ENCODE assay signal across 19 cellular contexts in the genomic region with DNA sequence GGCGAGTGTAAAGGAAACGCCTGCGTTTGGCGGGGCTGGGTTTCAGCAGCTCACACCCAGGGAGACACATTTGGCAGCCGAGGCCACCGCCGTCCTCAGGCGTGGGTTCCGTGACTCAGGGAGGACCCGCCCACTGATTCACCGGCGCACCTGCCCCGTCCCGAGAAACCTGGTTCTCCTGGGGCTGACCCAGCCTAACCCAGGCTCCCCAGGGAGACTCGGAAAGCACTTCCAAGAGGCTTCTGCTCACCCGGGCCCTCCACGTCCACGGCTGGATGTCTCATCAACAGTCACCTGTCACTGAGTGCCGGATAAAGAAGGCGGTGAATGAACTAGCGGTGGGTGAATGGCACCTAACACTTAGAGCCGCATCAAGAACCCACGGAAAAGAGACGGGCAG.
"Had no signal": no experiment of that assay in that cellular context is flagged by ENCODE, and none has a peak within 500 bp of the region (broad histone marks: within the 10 kb centered on the region; RNA-seq: fewer than 3 reads in every experiment).

No MANE protein-coding gene starts in this region.

- H3K27ac Mint-ChIP-seq: activated CD4-positive, alpha-beta T cell treated with anti-CD3 and anti-CD28 coated beads, Interleukin-2, amount 10 ng/mL, durations not matched to agents 24 days and 14 days; activated CD8-positive, alpha-beta T cell treated with anti-CD3 and anti-CD28 coated beads, Interleukin-2, amount 10 ng/mL, durations not matched to agents 7 days and 5 days; activated naive CD8-positive, alpha-beta T cell treated with anti-CD3 and anti-CD28 coated beads, Interleukin-2, amount 10 ng/mL, durations not matched to agents 7 days and 5 days; neural progenitor cell had no signal

- H3K27me3 Mint-ChIP-seq: activated CD4-positive, alpha-beta T cell treated with anti-CD3 and anti-CD28 coated beads, Interleukin-2, amount 10 ng/mL, durations not matched to agents 24 days and 14 days; activated naive CD8-positive, alpha-beta T cell treated with anti-CD3 and anti-CD28 coated beads, Interleukin-2, amount 10 ng/mL, durations not matched to agents 7 days and 5 days had no signal

- H3K27me3 ChIP-seq: neural progenitor cell had no signal

- H3K4me3 Mint-ChIP-seq: activated CD4-positive, alpha-beta T cell treated with anti-CD3 and anti-CD28 coated beads, Interleukin-2, amount 10 ng/mL, durations not matched to agents 24 days and 14 days; activated CD8-positive, alpha-beta T cell treated with anti-CD3 and anti-CD28 coated beads, Interleukin-2, amount 10 ng/mL, durations not matched to agents 7 days and 5 days; activated naive CD8-positive, alpha-beta T cell treated with anti-CD3 and anti-CD28 coated beads, Interleukin-2, amount 10 ng/mL, durations not matched to agents 7 days and 5 days; neural progenitor cell had no signal

- H3K4me1 Mint-ChIP-seq: activated CD4-positive, alpha-beta T cell treated with anti-CD3 and anti-CD28 coated beads, Interleukin-2, amount 10 ng/mL, durations not matched to agents 24 days and 14 days; activated naive CD8-positive, alpha-beta T cell treated with anti-CD3 and anti-CD28 coated beads, Interleukin-2, amount 10 ng/mL, durations not matched to agents 7 days and 5 days had no signal

- H3K9ac ChIP-seq: neural progenitor cell, parathyroid adenoma had no signal

- H3K36me3 Mint-ChIP-seq: activated naive CD8-positive, alpha-beta T cell treated with anti-CD3 and anti-CD28 coated beads, Interleukin-2, amount 10 ng/mL, durations not matched to agents 7 days and 5 days; neural progenitor cell had no signal

- H3K36me3 ChIP-seq: neural progenitor cell, transverse colon had no signal

- H3K9me3 Mint-ChIP-seq: activated CD4-positive, alpha-beta T cell treated with anti-CD3 and anti-CD28 coated beads, Interleukin-2, amount 10 ng/mL, durations not matched to agents 24 days and 14 days; activated naive CD8-positive, alpha-beta T cell treated with anti-CD3 and anti-CD28 coated beads, Interleukin-2, amount 10 ng/mL, durations not matched to agents 7 days and 5 days had no signal

- H3K4me3 ChIP-seq: neural progenitor cell, transverse colon had no signal

- H3K4me1 ChIP-seq: neural progenitor cell, parathyroid adenoma, transverse colon had no signal

- H3K4me2 ChIP-seq: neural progenitor cell had no signal

- ATAC-seq: activated CD8-positive, alpha-beta T cell treated with anti-CD3 and anti-CD28 coated beads, Interleukin-2, amount 10 ng/mL, durations not matched to agents 7 days and 5 days had no signal

- H3K27ac ChIP-seq: neural progenitor cell, parathyroid adenoma, transverse colon had no signal

- H2AFZ ChIP-seq: neural progenitor cell, parathyroid adenoma had no signal

- DNase-seq: activated CD4-positive, alpha-beta T cell treated with anti-CD3 and anti-CD28 coated beads, Interleukin-2, amount 10 ng/mL, durations not matched to agents 24 days and 14 days; activated CD4-positive, CD25-positive, alpha-beta regulatory T cell; activated CD8-positive, alpha-beta memory T cell treated with anti-CD3 and anti-CD28 coated beads, Interleukin-2, amount 50 U/mL, for 4 hours; activated CD8-positive, alpha-beta T cell treated with anti-CD3 and anti-CD28 coated beads, Interleukin-2, amount 10 ng/mL, durations not matched to agents 7 days and 5 days; activated gamma-delta T cell treated with Interleukin-2 at 50 U/mL for 16 hours; activated naive CD8-positive, alpha-beta T cell treated with anti-CD3 and anti-CD28 coated beads, Interleukin-2, amount 10 ng/mL, durations not matched to agents 7 days and 5 days; cortex of kidney; effector CD4-positive, alpha-beta T cell; foreskin fibroblast; retina; small intestine; stimulated activated CD4-positive, alpha-beta T cell treated with anti-CD3 and anti-CD28 coated beads, Interleukin-4, amount 100 ng/mL, for 4 hours; stimulated activated CD8-positive, alpha-beta memory T cell treated with anti-CD3 and anti-CD28 coated beads, Interleukin-4, amount 100 ng/mL, for 48 hours; stimulated activated naive CD4-positive, alpha-beta T cell treated with Interleukin-2 at 50 U/mL for 16 hours; substantia nigra; T-helper 2 cell; transverse colon had no signal

- H3K9me3 ChIP-seq: transverse colon had no signal
